Comparison of ENCODE assay signal across 2 cellular contexts in the genomic region with DNA sequence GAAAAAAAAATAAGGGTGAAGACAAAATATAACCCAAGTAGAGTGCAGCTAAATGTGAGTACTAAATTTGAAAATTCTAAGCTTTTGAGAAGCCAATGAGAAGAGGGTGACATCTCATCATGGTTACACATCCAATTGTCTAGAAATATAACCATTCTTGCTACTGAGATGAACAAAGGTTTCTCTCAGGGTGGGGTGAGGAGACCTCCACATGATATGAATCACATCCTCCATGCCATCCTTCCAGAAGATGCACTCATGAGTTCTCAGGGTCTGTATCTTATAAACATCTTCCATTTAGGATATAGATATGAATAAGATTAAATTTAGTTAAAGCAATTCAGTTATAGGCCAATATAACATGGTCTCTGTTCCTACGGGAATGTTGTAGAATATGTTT.
TF ChIP-seq lines count a peak whose summit lies in the region.

No MANE protein-coding gene starts in this region.

TF ChIP-seq in SK-N-SH treated with all-trans-retinoic acid at 6 μM for 48 hours, 23 proteins besides CTCF, POLR2A, EP300 and RAD21 (continued from another document):
- TF ChIP-seq, protein P1, sequence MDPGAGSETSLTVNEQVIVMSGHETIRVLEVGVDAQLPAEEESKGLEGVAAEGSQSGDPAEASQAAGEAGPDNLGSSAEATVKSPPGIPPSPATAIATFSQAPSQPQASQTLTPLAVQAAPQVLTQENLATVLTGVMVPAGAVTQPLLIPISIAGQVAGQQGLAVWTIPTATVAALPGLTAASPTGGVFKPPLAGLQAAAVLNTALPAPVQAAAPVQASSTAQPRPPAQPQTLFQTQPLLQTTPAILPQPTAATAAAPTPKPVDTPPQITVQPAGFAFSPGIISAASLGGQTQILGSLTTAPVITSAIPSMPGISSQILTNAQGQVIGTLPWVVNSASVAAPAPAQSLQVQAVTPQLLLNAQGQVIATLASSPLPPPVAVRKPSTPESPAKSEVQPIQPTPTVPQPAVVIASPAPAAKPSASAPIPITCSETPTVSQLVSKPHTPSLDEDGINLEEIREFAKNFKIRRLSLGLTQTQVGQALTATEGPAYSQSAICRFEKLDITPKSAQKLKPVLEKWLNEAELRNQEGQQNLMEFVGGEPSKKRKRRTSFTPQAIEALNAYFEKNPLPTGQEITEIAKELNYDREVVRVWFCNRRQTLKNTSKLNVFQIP (CRISPR knock-in tag; IDR thresholded peaks at IDR 0.05; ENCODE audit: borderline replicate concordance, low read depth) = no peak
- TF ChIP-seq ESRRG (CRISPR knock-in tag; IDR thresholded peaks at IDR 0.05) (no peak), ZFP3 (CRISPR knock-in tag; IDR thresholded peaks at IDR 0.05) (no peak), ZFP30 (CRISPR knock-in tag; IDR thresholded peaks at IDR 0.05) (no peak), ZNF565 (CRISPR knock-in tag; conservative IDR thresholded peaks at IDR 0.05; ENCODE audit: low read depth) (no peak), RARB (CRISPR knock-in tag; IDR thresholded peaks at IDR 0.05) (no peak)
- TF ChIP-seq, protein P2, sequence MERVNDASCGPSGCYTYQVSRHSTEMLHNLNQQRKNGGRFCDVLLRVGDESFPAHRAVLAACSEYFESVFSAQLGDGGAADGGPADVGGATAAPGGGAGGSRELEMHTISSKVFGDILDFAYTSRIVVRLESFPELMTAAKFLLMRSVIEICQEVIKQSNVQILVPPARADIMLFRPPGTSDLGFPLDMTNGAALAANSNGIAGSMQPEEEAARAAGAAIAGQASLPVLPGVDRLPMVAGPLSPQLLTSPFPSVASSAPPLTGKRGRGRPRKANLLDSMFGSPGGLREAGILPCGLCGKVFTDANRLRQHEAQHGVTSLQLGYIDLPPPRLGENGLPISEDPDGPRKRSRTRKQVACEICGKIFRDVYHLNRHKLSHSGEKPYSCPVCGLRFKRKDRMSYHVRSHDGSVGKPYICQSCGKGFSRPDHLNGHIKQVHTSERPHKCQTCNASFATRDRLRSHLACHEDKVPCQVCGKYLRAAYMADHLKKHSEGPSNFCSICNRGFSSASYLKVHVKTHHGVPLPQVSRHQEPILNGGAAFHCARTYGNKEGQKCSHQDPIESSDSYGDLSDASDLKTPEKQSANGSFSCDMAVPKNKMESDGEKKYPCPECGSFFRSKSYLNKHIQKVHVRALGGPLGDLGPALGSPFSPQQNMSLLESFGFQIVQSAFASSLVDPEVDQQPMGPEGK (CRISPR knock-in tag; IDR thresholded peaks at IDR 0.05; ENCODE audit: borderline replicate concordance) = no peak

TF ChIP-seq in HEK293T, 16 proteins besides CTCF, POLR2A, EP300 and RAD21 (continued from another document):
- TF ChIP-seq, protein P3, sequence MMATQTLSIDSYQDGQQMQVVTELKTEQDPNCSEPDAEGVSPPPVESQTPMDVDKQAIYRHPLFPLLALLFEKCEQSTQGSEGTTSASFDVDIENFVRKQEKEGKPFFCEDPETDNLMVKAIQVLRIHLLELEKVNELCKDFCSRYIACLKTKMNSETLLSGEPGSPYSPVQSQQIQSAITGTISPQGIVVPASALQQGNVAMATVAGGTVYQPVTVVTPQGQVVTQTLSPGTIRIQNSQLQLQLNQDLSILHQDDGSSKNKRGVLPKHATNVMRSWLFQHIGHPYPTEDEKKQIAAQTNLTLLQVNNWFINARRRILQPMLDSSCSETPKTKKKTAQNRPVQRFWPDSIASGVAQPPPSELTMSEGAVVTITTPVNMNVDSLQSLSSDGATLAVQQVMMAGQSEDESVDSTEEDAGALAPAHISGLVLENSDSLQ (IDR thresholded peaks at IDR 0.05) = no peak
